Comparison of ENCODE assay signal across 1 cellular context in the genomic region with DNA sequence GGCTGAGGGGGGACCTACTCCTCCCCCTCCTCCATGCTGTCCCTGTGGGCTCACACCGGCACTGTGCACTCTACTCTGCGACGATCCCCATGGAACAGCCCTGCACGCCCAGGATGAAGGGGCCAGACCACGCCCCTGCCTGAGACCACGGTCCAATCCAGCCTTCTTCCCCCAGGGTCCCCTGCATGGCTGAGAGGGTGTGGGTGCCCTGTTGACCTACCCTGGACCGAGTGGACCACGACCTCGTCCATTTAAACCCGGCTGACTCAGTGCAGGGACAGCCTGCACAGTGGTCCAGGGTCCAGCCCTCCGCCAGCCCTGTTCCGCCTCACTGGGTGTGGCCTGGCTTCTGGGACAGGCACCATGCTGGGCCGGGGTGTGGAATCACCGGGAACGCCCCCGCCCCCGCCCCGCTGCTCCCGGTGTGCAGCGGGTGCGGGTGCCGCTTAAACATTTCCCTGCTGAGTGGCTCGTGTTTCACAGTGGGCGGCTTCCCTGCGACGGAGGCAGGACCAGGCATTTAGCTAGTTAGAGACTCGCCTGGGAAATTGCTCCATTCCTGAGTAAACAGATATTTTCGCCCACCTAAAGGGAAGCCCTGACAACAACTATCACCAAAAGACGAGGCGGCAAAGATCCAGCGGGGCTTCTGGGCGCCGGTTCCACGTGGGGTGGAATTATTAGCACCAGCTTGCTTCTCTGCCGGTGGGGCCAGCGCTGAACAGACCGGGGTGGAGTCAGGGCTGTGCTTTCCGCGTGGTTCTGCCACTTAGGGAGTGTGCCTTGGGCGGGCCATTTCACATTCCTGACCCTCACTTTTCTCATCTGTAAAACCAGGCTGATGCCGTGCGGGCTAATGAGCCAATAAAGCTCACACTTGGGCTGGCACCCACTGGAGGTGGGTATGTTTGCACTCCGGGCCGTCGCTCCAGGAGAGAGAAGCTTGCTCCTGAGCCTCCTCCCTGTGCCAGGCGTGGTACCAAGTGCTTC.
TF ChIP-seq lines count a peak whose summit lies in the region.

No MANE protein-coding gene starts in this region.

TF ChIP-seq in HepG2, 621 proteins besides CTCF, POLR2A, EP300 and RAD21 (continues in another document):
- TF ChIP-seq KAT8 (CRISPR knock-in tag; IDR thresholded peaks at IDR 0.05) (peak; percentile 67; the same call in 1 of the 2 replicates), GABPB1 (CRISPR knock-in tag; IDR thresholded peaks at IDR 0.05) (peak; percentile 53; the same call in 1 of the 2 replicates), NR3C1 (CRISPR knock-in tag; IDR thresholded peaks at IDR 0.05) (no peak), SAP130 (CRISPR knock-in tag; IDR thresholded peaks at IDR 0.05; ENCODE audit: low read depth) (peak; percentile 82; the same call in 1 of the 2 replicates), HDAC2 (CRISPR knock-in tag; IDR thresholded peaks at IDR 0.05) (peak; percentile 88), ZNF598 (CRISPR knock-in tag; IDR thresholded peaks at IDR 0.05; ENCODE audit: borderline replicate concordance) (0 out of 2 replicates have a peak, but pooled peaks have one; percentile 39), ZNF367 (CRISPR knock-in tag; IDR thresholded peaks at IDR 0.05; ENCODE audit: borderline replicate concordance) (peak; percentile 94; the same call in 1 of the 2 replicates), PAF1 (CRISPR knock-in tag; IDR thresholded peaks at IDR 0.05) (peak; percentile 87), ZNF329 (CRISPR knock-in tag; IDR thresholded peaks at IDR 0.05; ENCODE audit: low read depth) (0 out of 2 replicates have a peak, but pooled peaks have one; percentile 25), NCOR1 (IDR thresholded peaks at IDR 0.05; ENCODE audit: borderline replicate concordance, low read length) (peak; percentile 71), SNRNP70 (IDR thresholded peaks at IDR 0.05; ENCODE audit: low read depth, low read length) (no peak), HMG20B (CRISPR knock-in tag; conservative IDR thresholded peaks at IDR 0.05) (0 out of 2 replicates have a peak, but pooled peaks have one; percentile 36), FOXC1 (CRISPR knock-in tag; IDR thresholded peaks at IDR 0.05; ENCODE audit: borderline replicate concordance) (peak; percentile 77; the same call in 1 of the 2 replicates), POLR2G (IDR thresholded peaks at IDR 0.05; ENCODE audit: low read depth, low read length) (peak; percentile 48; the same call in 1 of the 2 replicates), HNF4G (IDR thresholded peaks at IDR 0.05; ENCODE audit: borderline replicate concordance, low read depth, low read length) (peak; percentile 91), HNF4G (CRISPR knock-in tag; IDR thresholded peaks at IDR 0.05; ENCODE audit: borderline replicate concordance, low read depth) (peak; percentile 93; the same call in 1 of the 2 replicates), ZNF460 (CRISPR knock-in tag; IDR thresholded peaks at IDR 0.05; ENCODE audit: borderline replicate concordance) (peak; percentile 17; the same call in 1 of the 2 replicates), ZNF253 (CRISPR knock-in tag; IDR thresholded peaks at IDR 0.05; ENCODE audit: borderline replicate concordance) (no peak; the same call in 1 of the 2 replicates), ZNF383 (CRISPR knock-in tag; IDR thresholded peaks at IDR 0.05; ENCODE audit: borderline replicate concordance) (peak; percentile 96; the same call in 1 of the 2 replicates), ZNF572 (CRISPR knock-in tag; IDR thresholded peaks at IDR 0.05) (0 out of 2 replicates have a peak, but pooled peaks have one; percentile 60), ZNF12 (CRISPR knock-in tag; IDR thresholded peaks at IDR 0.05) (no peak), RXRB (CRISPR knock-in tag; IDR thresholded peaks at IDR 0.05; ENCODE audit: borderline replicate concordance) (peak; percentile 74), JUN (CRISPR knock-in tag; IDR thresholded peaks at IDR 0.05) (peak; percentile 50; the same call in 1 of the 2 replicates)
- TF ChIP-seq, protein P1, sequence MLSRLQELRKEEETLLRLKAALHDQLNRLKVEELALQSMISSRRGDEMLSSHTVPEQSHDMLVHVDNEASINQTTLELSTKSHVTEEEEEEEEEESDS (CRISPR knock-in tag; IDR thresholded peaks at IDR 0.05; ENCODE audit: borderline replicate concordance) = peak; percentile 19; the same call in 1 of the 2 replicates
- TF ChIP-seq, protein P2, sequence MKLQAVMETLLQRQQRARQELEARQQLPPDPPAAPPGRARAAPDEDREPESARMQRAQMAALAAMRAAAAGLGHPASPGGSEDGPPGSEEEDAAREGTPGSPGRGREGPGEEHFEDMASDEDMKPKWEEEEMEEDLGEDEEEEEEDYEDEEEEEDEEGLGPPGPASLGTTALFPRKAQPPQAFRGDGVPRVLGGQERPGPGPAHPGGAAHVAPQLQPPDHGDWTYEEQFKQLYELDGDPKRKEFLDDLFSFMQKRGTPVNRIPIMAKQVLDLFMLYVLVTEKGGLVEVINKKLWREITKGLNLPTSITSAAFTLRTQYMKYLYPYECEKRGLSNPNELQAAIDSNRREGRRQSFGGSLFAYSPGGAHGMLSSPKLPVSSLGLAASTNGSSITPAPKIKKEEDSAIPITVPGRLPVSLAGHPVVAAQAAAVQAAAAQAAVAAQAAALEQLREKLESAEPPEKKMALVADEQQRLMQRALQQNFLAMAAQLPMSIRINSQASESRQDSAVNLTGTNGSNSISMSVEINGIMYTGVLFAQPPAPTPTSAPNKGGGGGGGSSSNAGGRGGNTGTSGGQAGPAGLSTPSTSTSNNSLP (IDR thresholded peaks at IDR 0.05; ENCODE audit: low read depth, low read length) = no peak
- TF ChIP-seq, protein P3, sequence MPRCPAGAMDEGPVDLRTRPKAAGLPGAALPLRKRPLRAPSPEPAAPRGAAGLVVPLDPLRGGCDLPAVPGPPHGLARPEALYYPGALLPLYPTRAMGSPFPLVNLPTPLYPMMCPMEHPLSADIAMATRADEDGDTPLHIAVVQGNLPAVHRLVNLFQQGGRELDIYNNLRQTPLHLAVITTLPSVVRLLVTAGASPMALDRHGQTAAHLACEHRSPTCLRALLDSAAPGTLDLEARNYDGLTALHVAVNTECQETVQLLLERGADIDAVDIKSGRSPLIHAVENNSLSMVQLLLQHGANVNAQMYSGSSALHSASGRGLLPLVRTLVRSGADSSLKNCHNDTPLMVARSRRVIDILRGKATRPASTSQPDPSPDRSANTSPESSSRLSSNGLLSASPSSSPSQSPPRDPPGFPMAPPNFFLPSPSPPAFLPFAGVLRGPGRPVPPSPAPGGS (CRISPR knock-in tag; IDR thresholded peaks at IDR 0.05) = 0 out of 2 replicates have a peak, but pooled peaks have one; percentile 24
- TF ChIP-seq, protein P4, sequence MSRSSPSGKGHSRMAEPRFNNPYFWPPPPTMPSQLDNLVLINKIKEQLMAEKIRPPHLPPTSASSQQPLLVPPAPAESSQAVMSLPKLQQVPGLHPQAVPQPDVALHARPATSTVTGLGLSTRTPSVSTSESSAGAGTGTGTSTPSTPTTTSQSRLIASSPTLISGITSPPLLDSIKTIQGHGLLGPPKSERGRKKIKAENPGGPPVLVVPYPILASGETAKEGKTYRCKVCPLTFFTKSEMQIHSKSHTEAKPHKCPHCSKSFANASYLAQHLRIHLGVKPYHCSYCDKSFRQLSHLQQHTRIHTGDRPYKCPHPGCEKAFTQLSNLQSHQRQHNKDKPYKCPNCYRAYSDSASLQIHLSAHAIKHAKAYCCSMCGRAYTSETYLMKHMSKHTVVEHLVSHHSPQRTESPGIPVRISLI (CRISPR knock-in tag; IDR thresholded peaks at IDR 0.05; ENCODE audit: borderline replicate concordance) = no peak; the same call in 1 of the 2 replicates
- TF ChIP-seq, protein P5, sequence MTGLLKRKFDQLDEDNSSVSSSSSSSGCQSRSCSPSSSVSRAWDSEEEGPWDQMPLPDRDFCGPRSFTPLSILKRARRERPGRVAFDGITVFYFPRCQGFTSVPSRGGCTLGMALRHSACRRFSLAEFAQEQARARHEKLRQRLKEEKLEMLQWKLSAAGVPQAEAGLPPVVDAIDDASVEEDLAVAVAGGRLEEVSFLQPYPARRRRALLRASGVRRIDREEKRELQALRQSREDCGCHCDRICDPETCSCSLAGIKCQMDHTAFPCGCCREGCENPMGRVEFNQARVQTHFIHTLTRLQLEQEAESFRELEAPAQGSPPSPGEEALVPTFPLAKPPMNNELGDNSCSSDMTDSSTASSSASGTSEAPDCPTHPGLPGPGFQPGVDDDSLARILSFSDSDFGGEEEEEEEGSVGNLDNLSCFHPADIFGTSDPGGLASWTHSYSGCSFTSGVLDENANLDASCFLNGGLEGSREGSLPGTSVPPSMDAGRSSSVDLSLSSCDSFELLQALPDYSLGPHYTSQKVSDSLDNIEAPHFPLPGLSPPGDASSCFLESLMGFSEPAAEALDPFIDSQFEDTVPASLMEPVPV (CRISPR knock-in tag; IDR thresholded peaks at IDR 0.05) = peak; percentile 60; the same call in 1 of the 2 replicates
- TF ChIP-seq, protein P6, sequence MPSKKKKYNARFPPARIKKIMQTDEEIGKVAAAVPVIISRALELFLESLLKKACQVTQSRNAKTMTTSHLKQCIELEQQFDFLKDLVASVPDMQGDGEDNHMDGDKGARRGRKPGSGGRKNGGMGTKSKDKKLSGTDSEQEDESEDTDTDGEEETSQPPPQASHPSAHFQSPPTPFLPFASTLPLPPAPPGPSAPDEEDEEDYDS (CRISPR knock-in tag; IDR thresholded peaks at IDR 0.05) = peak; percentile 44; the same call in 1 of the 2 replicates
- TF ChIP-seq, protein P7, sequence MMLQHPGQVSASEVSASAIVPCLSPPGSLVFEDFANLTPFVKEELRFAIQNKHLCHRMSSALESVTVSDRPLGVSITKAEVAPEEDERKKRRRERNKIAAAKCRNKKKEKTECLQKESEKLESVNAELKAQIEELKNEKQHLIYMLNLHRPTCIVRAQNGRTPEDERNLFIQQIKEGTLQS (CRISPR knock-in tag; IDR thresholded peaks at IDR 0.05) = peak; percentile 68
- TF ChIP-seq, protein P8, sequence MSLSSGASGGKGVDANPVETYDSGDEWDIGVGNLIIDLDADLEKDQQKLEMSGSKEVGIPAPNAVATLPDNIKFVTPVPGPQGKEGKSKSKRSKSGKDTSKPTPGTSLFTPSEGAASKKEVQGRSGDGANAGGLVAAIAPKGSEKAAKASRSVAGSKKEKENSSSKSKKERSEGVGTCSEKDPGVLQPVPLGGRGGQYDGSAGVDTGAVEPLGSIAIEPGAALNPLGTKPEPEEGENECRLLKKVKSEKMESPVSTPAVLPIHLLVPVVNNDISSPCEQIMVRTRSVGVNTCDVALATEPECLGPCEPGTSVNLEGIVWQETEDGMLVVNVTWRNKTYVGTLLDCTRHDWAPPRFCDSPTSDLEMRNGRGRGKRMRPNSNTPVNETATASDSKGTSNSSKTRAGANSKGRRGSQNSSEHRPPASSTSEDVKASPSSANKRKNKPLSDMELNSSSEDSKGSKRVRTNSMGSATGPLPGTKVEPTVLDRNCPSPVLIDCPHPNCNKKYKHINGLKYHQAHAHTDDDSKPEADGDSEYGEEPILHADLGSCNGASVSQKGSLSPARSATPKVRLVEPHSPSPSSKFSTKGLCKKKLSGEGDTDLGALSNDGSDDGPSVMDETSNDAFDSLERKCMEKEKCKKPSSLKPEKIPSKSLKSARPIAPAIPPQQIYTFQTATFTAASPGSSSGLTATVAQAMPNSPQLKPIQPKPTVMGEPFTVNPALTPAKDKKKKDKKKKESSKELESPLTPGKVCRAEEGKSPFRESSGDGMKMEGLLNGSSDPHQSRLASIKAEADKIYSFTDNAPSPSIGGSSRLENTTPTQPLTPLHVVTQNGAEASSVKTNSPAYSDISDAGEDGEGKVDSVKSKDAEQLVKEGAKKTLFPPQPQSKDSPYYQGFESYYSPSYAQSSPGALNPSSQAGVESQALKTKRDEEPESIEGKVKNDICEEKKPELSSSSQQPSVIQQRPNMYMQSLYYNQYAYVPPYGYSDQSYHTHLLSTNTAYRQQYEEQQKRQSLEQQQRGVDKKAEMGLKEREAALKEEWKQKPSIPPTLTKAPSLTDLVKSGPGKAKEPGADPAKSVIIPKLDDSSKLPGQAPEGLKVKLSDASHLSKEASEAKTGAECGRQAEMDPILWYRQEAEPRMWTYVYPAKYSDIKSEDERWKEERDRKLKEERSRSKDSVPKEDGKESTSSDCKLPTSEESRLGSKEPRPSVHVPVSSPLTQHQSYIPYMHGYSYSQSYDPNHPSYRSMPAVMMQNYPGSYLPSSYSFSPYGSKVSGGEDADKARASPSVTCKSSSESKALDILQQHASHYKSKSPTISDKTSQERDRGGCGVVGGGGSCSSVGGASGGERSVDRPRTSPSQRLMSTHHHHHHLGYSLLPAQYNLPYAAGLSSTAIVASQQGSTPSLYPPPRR (CRISPR knock-in tag; IDR thresholded peaks at IDR 0.05; ENCODE audit: borderline replicate concordance) = peak; percentile 86
- TF ChIP-seq, protein P9, sequence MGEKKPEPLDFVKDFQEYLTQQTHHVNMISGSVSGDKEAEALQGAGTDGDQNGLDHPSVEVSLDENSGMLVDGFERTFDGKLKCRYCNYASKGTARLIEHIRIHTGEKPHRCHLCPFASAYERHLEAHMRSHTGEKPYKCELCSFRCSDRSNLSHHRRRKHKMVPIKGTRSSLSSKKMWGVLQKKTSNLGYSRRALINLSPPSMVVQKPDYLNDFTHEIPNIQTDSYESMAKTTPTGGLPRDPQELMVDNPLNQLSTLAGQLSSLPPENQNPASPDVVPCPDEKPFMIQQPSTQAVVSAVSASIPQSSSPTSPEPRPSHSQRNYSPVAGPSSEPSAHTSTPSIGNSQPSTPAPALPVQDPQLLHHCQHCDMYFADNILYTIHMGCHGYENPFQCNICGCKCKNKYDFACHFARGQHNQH (CRISPR knock-in tag; IDR thresholded peaks at IDR 0.05) = 0 out of 2 replicates have a peak, but pooled peaks have one; percentile 67
- TF ChIP-seq, protein P10, sequence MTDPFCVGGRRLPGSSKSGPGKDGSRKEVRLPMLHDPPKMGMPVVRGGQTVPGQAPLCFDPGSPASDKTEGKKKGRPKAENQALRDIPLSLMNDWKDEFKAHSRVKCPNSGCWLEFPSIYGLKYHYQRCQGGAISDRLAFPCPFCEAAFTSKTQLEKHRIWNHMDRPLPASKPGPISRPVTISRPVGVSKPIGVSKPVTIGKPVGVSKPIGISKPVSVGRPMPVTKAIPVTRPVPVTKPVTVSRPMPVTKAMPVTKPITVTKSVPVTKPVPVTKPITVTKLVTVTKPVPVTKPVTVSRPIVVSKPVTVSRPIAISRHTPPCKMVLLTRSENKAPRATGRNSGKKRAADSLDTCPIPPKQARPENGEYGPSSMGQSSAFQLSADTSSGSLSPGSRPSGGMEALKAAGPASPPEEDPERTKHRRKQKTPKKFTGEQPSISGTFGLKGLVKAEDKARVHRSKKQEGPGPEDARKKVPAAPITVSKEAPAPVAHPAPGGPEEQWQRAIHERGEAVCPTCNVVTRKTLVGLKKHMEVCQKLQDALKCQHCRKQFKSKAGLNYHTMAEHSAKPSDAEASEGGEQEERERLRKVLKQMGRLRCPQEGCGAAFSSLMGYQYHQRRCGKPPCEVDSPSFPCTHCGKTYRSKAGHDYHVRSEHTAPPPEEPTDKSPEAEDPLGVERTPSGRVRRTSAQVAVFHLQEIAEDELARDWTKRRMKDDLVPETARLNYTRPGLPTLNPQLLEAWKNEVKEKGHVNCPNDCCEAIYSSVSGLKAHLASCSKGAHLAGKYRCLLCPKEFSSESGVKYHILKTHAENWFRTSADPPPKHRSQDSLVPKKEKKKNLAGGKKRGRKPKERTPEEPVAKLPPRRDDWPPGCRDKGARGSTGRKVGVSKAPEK (CRISPR knock-in tag; IDR thresholded peaks at IDR 0.05; ENCODE audit: borderline replicate concordance) = 0 out of 2 replicates have a peak, but pooled peaks have one; percentile 35
